26 cellular contexts compared by ENCODE assay signal in the genomic region with DNA sequence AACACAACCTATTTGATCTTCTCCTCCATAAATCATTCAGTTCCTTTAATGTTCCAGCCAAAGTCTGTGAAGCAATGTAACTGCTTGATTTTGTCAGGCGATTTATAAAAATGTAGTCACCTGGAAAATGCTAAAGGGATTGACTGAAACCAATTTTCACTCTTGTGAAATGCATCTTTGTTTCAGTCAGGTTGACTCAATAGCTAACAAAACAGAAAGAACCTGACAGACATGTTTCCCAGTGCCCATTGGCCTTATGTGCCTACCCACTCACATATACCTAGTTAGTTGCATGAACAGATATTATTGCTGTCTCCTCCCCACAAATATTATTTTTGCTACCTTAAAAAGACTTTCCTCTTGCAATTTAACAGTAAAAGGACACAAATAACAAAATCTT.
DNase-seq lines count a peak whose midpoint lies in the region; ATAC-seq and TF ChIP-seq lines count a peak whose summit lies in the region.
"Had no signal": no experiment of that assay in that cellular context is flagged by ENCODE, and none has a peak within 500 bp of the region (broad histone marks: within the 10 kb centered on the region; RNA-seq: fewer than 3 reads in every experiment).

No MANE protein-coding gene starts in this region.

- no peak overlapping the region for H3K4me3 Mint-ChIP-seq in activated T-cell treated with anti-CD3 and anti-CD28 coated beads, Interleukin-2, amount 50 U/mL, for 24 hours
- H3K4me3 Mint-ChIP-seq in activated T-helper 2 cell treated with anti-CD3 and anti-CD28 coated beads, Interferon-gamma antibody, Interleukin-2, Interleukin-4, amounts not matched to agents 10 μg/mL and 5 μg/mL and 100 μg/mL, durations not matched to agents 14 hours and 24 hours and 36 hours (ENCODE audit: low read depth) = peak overlapping the region; percentile 51
- H3K4me3 Mint-ChIP-seq in natural killer cell = peak overlapping the region; percentile 90
- H3K4me3 Mint-ChIP-seq: H9; stimulated activated memory B cell treated with anti-CD40 and anti-IgM and Interleukin-4, amounts not matched to agents 10 μg/mL and 1 μg/mL and 100 μg/mL, for 72 hours had no signal

- no peaks in the 10 kb centered on the region for H3K9me3 Mint-ChIP-seq in activated T-cell treated with anti-CD3 and anti-CD28 coated beads, Interleukin-2, amount 50 U/mL, for 24 hours
- no peaks in the 10 kb centered on the region for H3K9me3 Mint-ChIP-seq in activated T-helper 2 cell treated with anti-CD3 and anti-CD28 coated beads, Interferon-gamma antibody, Interleukin-2, Interleukin-4, amounts not matched to agents 10 μg/mL and 5 μg/mL and 100 μg/mL, durations not matched to agents 14 hours and 24 hours and 36 hours
- no peaks in the 10 kb centered on the region for H3K9me3 Mint-ChIP-seq in natural killer cell
- H3K9me3 Mint-ChIP-seq: H9; naive B cell; stimulated activated memory B cell treated with anti-CD40 and anti-IgM and Interleukin-4, amounts not matched to agents 10 μg/mL and 1 μg/mL and 100 μg/mL, for 72 hours; T-cell had no signal

- DNase-seq in activated T-cell treated with anti-CD3 and anti-CD28 coated beads, Interleukin-2, amount 50 U/mL, for 24 hours = no peak
- no peak for DNase-seq in activated T-cell treated with anti-CD3 and anti-CD28 coated beads for 4 hours
- no peak for DNase-seq in DND-41
- DNase-seq in activated T-helper 2 cell treated with anti-CD3 and anti-CD28 coated beads, Interferon-gamma antibody, Interleukin-2, Interleukin-4, amounts not matched to agents 10 μg/mL and 5 μg/mL and 100 μg/mL, durations not matched to agents 14 hours and 24 hours and 36 hours (ENCODE audit: low spot score) = no peak
- DNase-seq in natural killer cell = no peak
- no peak for DNase-seq in NCI-H748 treated with DMSO at 0.1 percent for 48 hours (lab: John Stamatoyannopoulos, UW)
- DNase-seq: activated CD4-positive, alpha-beta T cell treated with anti-CD3 and anti-CD28 coated beads for 4 hours; BE2C; body of pancreas; effector CD8-positive, alpha-beta T cell; foreskin melanocyte; H9; hippocampal formation; naive B cell; NCI-H146; NCI-H510A treated with DMSO at 0.1 percent for 48 hours; Peyer's patch; SJCRH30; T-cell; testis; uterus had no signal

- H3K4me1 Mint-ChIP-seq in activated T-cell treated with anti-CD3 and anti-CD28 coated beads, Interleukin-2, amount 50 U/mL, for 24 hours (ENCODE audit: low read depth) = peaks cover 45% of the 10 kb centered on the region
- H3K4me1 Mint-ChIP-seq in activated T-helper 2 cell treated with anti-CD3 and anti-CD28 coated beads, Interferon-gamma antibody, Interleukin-2, Interleukin-4, amounts not matched to agents 10 μg/mL and 5 μg/mL and 100 μg/mL, durations not matched to agents 14 hours and 24 hours and 36 hours (ENCODE audit: low read depth) = peaks cover 52% of the 10 kb centered on the region
- H3K4me1 Mint-ChIP-seq in natural killer cell = peaks cover 40 to 51% of the 10 kb centered on the region in 2 donors
- H3K4me1 Mint-ChIP-seq: H9; stimulated activated memory B cell treated with anti-CD40 and anti-IgM and Interleukin-4, amounts not matched to agents 10 μg/mL and 1 μg/mL and 100 μg/mL, for 72 hours had no signal

- peak overlapping the region; percentile 64; the same call in 1 of the 2 replicates for H3K4me2 ChIP-seq in DND-41 (ENCODE audit: insufficient read depth, low read length)
- H3K4me2 ChIP-seq: KMS-11 had no signal

- H3K36me3 ChIP-seq in DND-41 (ENCODE audit: insufficient read depth, low read length) = no peaks in the 10 kb centered on the region
- H3K36me3 ChIP-seq: BE2C, Peyer's patch, SJCRH30, uterus had no signal

- H3K4me1 ChIP-seq in DND-41 (ENCODE audit: insufficient read depth, low read length) = peaks cover 41% of the 10 kb centered on the region
- H3K4me1 ChIP-seq: testis, uterus had no signal

- H3K27ac Mint-ChIP-seq in activated T-cell treated with anti-CD3 and anti-CD28 coated beads, Interleukin-2, amount 50 U/mL, for 24 hours = peak overlapping the region; percentile 99
- H3K27ac Mint-ChIP-seq in activated T-helper 2 cell treated with anti-CD3 and anti-CD28 coated beads, Interferon-gamma antibody, Interleukin-2, Interleukin-4, amounts not matched to agents 10 μg/mL and 5 μg/mL and 100 μg/mL, durations not matched to agents 14 hours and 24 hours and 36 hours = peak overlapping the region; percentile 16
- peak overlapping the region; percentile 92 to 94 for H3K27ac Mint-ChIP-seq in natural killer cell
- H3K27ac Mint-ChIP-seq: H9; stimulated activated memory B cell treated with anti-CD40 and anti-IgM and Interleukin-4, amounts not matched to agents 10 μg/mL and 1 μg/mL and 100 μg/mL, for 72 hours had no signal

- H3K36me3 Mint-ChIP-seq in activated T-cell treated with anti-CD3 and anti-CD28 coated beads, Interleukin-2, amount 50 U/mL, for 24 hours (ENCODE audit: low read depth) = peaks cover 25% of the 10 kb centered on the region
- H3K36me3 Mint-ChIP-seq in activated T-helper 2 cell treated with anti-CD3 and anti-CD28 coated beads, Interferon-gamma antibody, Interleukin-2, Interleukin-4, amounts not matched to agents 10 μg/mL and 5 μg/mL and 100 μg/mL, durations not matched to agents 14 hours and 24 hours and 36 hours (ENCODE audit: low read depth) = no peaks in the 10 kb centered on the region
- H3K36me3 Mint-ChIP-seq in natural killer cell = peaks cover 8% of the 10 kb centered on the region
- H3K36me3 Mint-ChIP-seq: naive B cell; stimulated activated memory B cell treated with anti-CD40 and anti-IgM and Interleukin-4, amounts not matched to agents 10 μg/mL and 1 μg/mL and 100 μg/mL, for 72 hours; T-cell had no signal

- peak overlapping the region; percentile 96 for H3K27ac ChIP-seq in DND-41 (ENCODE audit: low read length)
- H3K27ac ChIP-seq: body of pancreas, KMS-11, Peyer's patch, SJCRH30, testis, uterus had no signal

- no peak overlapping the region for H3K9ac ChIP-seq in DND-41 (ENCODE audit: low read depth, low read length)
- H3K9ac ChIP-seq: KMS-11 had no signal

- no peak overlapping the region for H2AFZ ChIP-seq in DND-41 (ENCODE audit: low read depth, low read length)

- intact Hi-C loops in activated T-helper 2 cell treated with anti-CD3 and anti-CD28 coated beads, Interferon-gamma antibody, Interleukin-2, Interleukin-4, amounts not matched to agents 10 μg/mL and 5 μg/mL and 100 μg/mL, durations not matched to agents 14 hours and 24 hours and 36 hours (cut with micrococcal nuclease) = loop anchor here (5.0 kb wide), 1 partner anchor 130 kb away; no protein-coding TSS in a partner anchor
- intact Hi-C loops in natural killer cell (cut with micrococcal nuclease) = no loop called here

- no peaks in the 10 kb centered on the region for H3K27me3 Mint-ChIP-seq in activated T-cell treated with anti-CD3 and anti-CD28 coated beads, Interleukin-2, amount 50 U/mL, for 24 hours
- H3K27me3 Mint-ChIP-seq in activated T-helper 2 cell treated with anti-CD3 and anti-CD28 coated beads, Interferon-gamma antibody, Interleukin-2, Interleukin-4, amounts not matched to agents 10 μg/mL and 5 μg/mL and 100 μg/mL, durations not matched to agents 14 hours and 24 hours and 36 hours (ENCODE audit: low read depth) = no peaks in the 10 kb centered on the region
- no peaks in the 10 kb centered on the region for H3K27me3 Mint-ChIP-seq in natural killer cell (ENCODE audit: low read depth in 2 of 2)
- H3K27me3 Mint-ChIP-seq: naive B cell; stimulated activated memory B cell treated with anti-CD40 and anti-IgM and Interleukin-4, amounts not matched to agents 10 μg/mL and 1 μg/mL and 100 μg/mL, for 72 hours; T-cell had no signal

- H3K4me3 ChIP-seq in DND-41 (ENCODE audit: low read depth in 1 of 2, low read length in 2 of 2) = peak overlapping the region in 1 of 2 experiments; percentile 61; a peak in 1 of 4 replicates
- H3K4me3 ChIP-seq: body of pancreas, Peyer's patch, SJCRH30, testis, uterus had no signal

- no peaks in the 10 kb centered on the region for H3K9me3 ChIP-seq in DND-41 (ENCODE audit: insufficient read depth, low read length, severe bottlenecking)
- H3K9me3 ChIP-seq: BE2C, body of pancreas, Peyer's patch, SJCRH30, testis, uterus had no signal

- H4K20me1 ChIP-seq in DND-41 (ENCODE audit: insufficient read depth, low read length) = no peaks in the 10 kb centered on the region

- ATAC-seq in DND-41 (ENCODE audit: insufficient read depth, low read depth) = no peak
- ATAC-seq in natural killer cell = no peak
- no peak for ATAC-seq in HG02852 (IDR thresholded peaks at IDR 0.05; ENCODE audit: unreplicated experiment)
- no peak for ATAC-seq in GM18858 (IDR thresholded peaks at IDR 0.05; ENCODE audit: unreplicated experiment)
- ATAC-seq: body of pancreas; left lobe of liver; stimulated activated memory B cell treated with anti-CD40 and anti-IgM and Interleukin-4, amounts not matched to agents 10 μg/mL and 1 μg/mL and 100 μg/mL, for 72 hours; T-cell had no signal

- no peaks in the 10 kb centered on the region for H3K27me3 ChIP-seq in DND-41 (ENCODE audit: insufficient read depth, low read length, poor library complexity)
- H3K27me3 ChIP-seq: BE2C, body of pancreas, Peyer's patch, SJCRH30, testis, uterus had no signal

- H3K79me2 ChIP-seq in DND-41 (ENCODE audit: insufficient read depth, low read length) = peaks cover 37% of the 10 kb centered on the region

- TF ChIP-seq CTCF in DND-41 (IDR thresholded peaks at IDR 0.05; ENCODE audit: borderline replicate concordance, extremely low read depth, low read length, poor library complexity, severe bottlenecking) (no peak), natural killer cell (IDR thresholded peaks at IDR 0.05) (no peak)

Comparison
In these comparisons a context has a peak if more than half of its experiments do, and no peak if none do; other contexts are left out.
1. H3K27ac Mint-ChIP-seq: peak in every context shown above with its lines; median percentile 99 in activated T-cell treated with anti-CD3 and anti-CD28 coated beads, Interleukin-2, amount 50 U/mL, for 24 hours; 93 in natural killer cell; 16 in activated T-helper 2 cell treated with anti-CD3 and anti-CD28 coated beads, Interferon-gamma antibody, Interleukin-2, Interleukin-4, amounts not matched to agents 10 μg/mL and 5 μg/mL and 100 μg/mL, durations not matched to agents 14 hours and 24 hours and 36 hours.